8 cellular contexts compared by ENCODE assay signal in the genomic region with DNA sequence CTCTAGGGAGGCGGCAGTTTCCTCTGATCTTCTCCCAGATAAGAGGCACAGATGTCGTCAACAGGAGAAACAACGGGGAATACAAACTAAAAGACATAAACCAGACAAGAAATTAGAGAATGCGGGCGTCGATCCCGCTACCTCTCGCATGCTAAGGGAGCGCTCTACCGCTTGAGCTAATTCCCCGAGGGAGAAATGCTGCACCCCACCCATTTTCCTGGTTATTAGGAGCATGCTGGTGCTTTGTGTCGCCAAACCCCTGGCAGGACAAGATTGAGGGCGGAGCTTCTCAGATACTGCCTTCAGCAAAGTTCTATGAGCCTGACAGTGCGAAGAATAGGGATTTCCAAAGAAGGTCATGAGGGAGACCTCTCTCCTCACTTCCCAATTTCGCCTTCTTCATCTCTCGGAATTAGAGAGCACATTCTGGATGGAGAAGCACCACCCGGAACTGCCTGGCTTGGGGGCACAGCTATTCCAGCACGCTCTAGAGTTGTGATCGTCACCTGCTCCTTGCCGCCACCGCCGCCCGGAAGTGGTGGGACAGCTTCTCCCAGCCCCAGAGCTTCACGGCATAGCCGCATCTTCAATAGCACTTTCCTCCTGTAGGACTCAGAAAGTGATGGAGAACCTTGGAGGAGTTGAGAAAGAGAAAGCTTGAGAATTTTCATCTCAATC.
A peak's percentile ranks its signal among the peaks of the same experiment; 100 is the strongest.
DNase-seq lines count a peak whose midpoint lies in the region; ATAC-seq, FAIRE-seq and TF ChIP-seq lines count a peak whose summit lies in the region.
"Not testable (repeated sequence)": the region's sequence is repeated elsewhere in the genome, so short reads cannot be mapped to it uniquely, and the experiment has no call there.

No MANE protein-coding gene starts in this region.

- H3K27me3 ChIP-seq in BE2C (peaks cover 12% of the 10 kb centered on the region), iPS-15b (ENCODE audit: control insufficient read depth, insufficient read depth, low read length) (peaks cover 22% of the 10 kb centered on the region)
- not testable (repeated sequence) for H3K27me3 ChIP-seq in bronchial epithelial cell (ENCODE audit: control insufficient read depth, insufficient read depth, low read length); osteoblast (ENCODE audit: insufficient read depth, low read length)

- H3K27ac ChIP-seq in osteoblast (ENCODE audit: low read depth, low read length): not testable (repeated sequence)

- not testable (repeated sequence) for H3K4me2 ChIP-seq in osteoblast (ENCODE audit: insufficient read depth, low read length)

- not testable (repeated sequence) for H3K79me2 ChIP-seq in osteoblast (ENCODE audit: insufficient read depth, low read length)

- FAIRE-seq in bronchial epithelial cell (lab: Jason Lieb, UNC): peak; percentile 7

- H3K4me1 ChIP-seq in BE2C; iPS-15b (ENCODE audit: control insufficient read depth, insufficient read depth, low read length); osteoblast (ENCODE audit: insufficient read depth, low read length): not testable (repeated sequence)

- H4K20me1 ChIP-seq in osteoblast (ENCODE audit: insufficient read depth, low read length): not testable (repeated sequence)

- ATAC-seq in GM19463 (IDR thresholded peaks at IDR 0.05; ENCODE audit: unreplicated experiment): peak; percentile 66
- peak; percentile 67 for ATAC-seq in HG02885 (IDR thresholded peaks at IDR 0.05; ENCODE audit: poor library complexity, unreplicated experiment)

- H3K4me3 ChIP-seq in BE2C (ENCODE audit: low read depth, low read length) (peak overlapping the region; percentile 45), iPS-15b (ENCODE audit: low read depth, low read length) (peak overlapping the region; percentile 55), osteoblast (ENCODE audit: insufficient read depth, low read length) (peak overlapping the region; percentile 2)
- H3K4me3 ChIP-seq in bronchial epithelial cell (ENCODE audit: low read depth, low read length): not testable (repeated sequence)

- H3K36me3 ChIP-seq in BE2C; bronchial epithelial cell (ENCODE audit: control insufficient read depth, insufficient read depth, low read length); iPS-15b (ENCODE audit: control insufficient read depth, insufficient read depth, low read length); osteoblast (ENCODE audit: insufficient read depth, low read length): not testable (repeated sequence)

- not testable (repeated sequence) for H3K9ac ChIP-seq in iPS-15b (ENCODE audit: low read depth, low read length)

- TF ChIP-seq CTCF in BE2C (IDR thresholded peaks at IDR 0.05; ENCODE audit: low read depth, low read length); bronchial epithelial cell (IDR thresholded peaks at IDR 0.05; ENCODE audit: insufficient read depth, low read length, severe bottlenecking); osteoblast (IDR thresholded peaks at IDR 0.05; ENCODE audit: extremely low read depth, low read depth, low read length): not testable (repeated sequence)

- in situ Hi-C loops in SK-MEL-5 (cut with HindIII; ENCODE audit: low pct_unique_long_range_greater_than_20kb, low sequenced_read_pairs): not testable (repeated sequence)

- DNase-seq in BE2C (peak; percentile 27), SK-MEL-5 (ENCODE audit: low read depth, low spot score) (peak; percentile 64)
- peak; percentile 19 to 20 for DNase-seq in activated T-cell treated with anti-CD3 and anti-CD28 coated beads, Interleukin-2, amount 50 U/mL, for 48 hours
- DNase-seq in bronchial epithelial cell (ENCODE audit: low read depth); osteoblast (ENCODE audit: insufficient read length, low spot score, missing footprints): not testable (repeated sequence)

- H3K9me3 ChIP-seq in BE2C; iPS-15b (ENCODE audit: control insufficient read depth, insufficient read depth, low read length); osteoblast (ENCODE audit: low read depth, low read length): not testable (repeated sequence)

- not testable (repeated sequence) for H2AFZ ChIP-seq in osteoblast (ENCODE audit: low read length)
